6 cellular contexts compared by ENCODE assay signal in the genomic region with DNA sequence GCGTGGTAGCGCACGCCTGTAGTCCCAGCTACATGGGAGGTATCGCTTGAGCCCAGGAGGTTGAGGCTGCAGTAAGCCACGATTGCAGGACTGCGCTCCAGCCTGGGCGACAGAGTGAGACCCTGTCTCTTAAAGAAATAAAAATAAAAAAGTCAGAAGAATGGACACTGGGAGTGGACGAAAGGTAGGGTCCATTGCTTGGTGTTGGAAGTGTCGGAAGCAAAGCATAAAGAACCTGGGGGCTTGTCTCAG.
DNase-seq lines count a peak whose midpoint lies in the region; ATAC-seq and TF ChIP-seq lines count a peak whose summit lies in the region.

No MANE protein-coding gene starts in this region.

- no peaks in the 10 kb centered on the region for H3K27me3 ChIP-seq in HL-60 (ENCODE audit: insufficient read depth, poor library complexity, severe bottlenecking)
- H3K27me3 ChIP-seq in parathyroid adenoma (ENCODE audit: control insufficient read depth, insufficient read depth, low read length), result no peaks in the 10 kb centered on the region

- H3K4me2 ChIP-seq in parathyroid adenoma (ENCODE audit: low read length), result peak overlapping the region; percentile 77

- no peak for ATAC-seq in GM18867 (IDR thresholded peaks at IDR 0.05; ENCODE audit: unreplicated experiment)

- DNase-seq in HL-60 (ENCODE audit: low read depth in 1 of 2, low spot score in 1 of 2) (no peak), coronary artery (ENCODE audit: low spot score) (no peak), GM03348 (ENCODE audit: low spot score) (no peak), UCSD-AML1 (lab: John Stamatoyannopoulos, UW; ENCODE audit: unreplicated experiment) (no peak)

- H3K79me2 ChIP-seq in parathyroid adenoma, result no peaks in the 10 kb centered on the region

- H3K27ac ChIP-seq in HL-60 (replicated peaks) (no peak overlapping the region), coronary artery (no peak overlapping the region), parathyroid adenoma (no peak overlapping the region)

- H3K36me3 ChIP-seq in parathyroid adenoma (ENCODE audit: control insufficient read depth, insufficient read depth, low read length), result no peaks in the 10 kb centered on the region

- no peak overlapping the region for H3K9ac ChIP-seq in parathyroid adenoma

- peaks cover 10% of the 10 kb centered on the region for H3K4me1 ChIP-seq in parathyroid adenoma

- peak overlapping the region; percentile 80 for H2AFZ ChIP-seq in parathyroid adenoma

- TF ChIP-seq CTCF in HL-60 (IDR thresholded peaks at IDR 0.05; ENCODE audit: insufficient read depth, low read length) (no peak), coronary artery (IDR thresholded peaks at IDR 0.05) (no peak), parathyroid adenoma (IDR thresholded peaks at IDR 0.05) (no peak)

- H3K4me3 ChIP-seq in HL-60 (replicated peaks; ENCODE audit: insufficient read depth, low read length) (peak overlapping the region; percentile 87), coronary artery (peak overlapping the region; percentile 98), parathyroid adenoma (ENCODE audit: low read depth, low read length) (peak overlapping the region; percentile 43)

- H3K9me3 ChIP-seq in parathyroid adenoma (ENCODE audit: control insufficient read depth, low read length), result no peaks in the 10 kb centered on the region

Comparison
In these comparisons a context has a peak if more than half of its experiments do, and no peak if none do; other contexts are left out.
1. H3K4me3 ChIP-seq: peak in every context shown above with its lines; median percentile 98 in coronary artery; 87 in HL-60; 43 in parathyroid adenoma.